Comparison of ENCODE assay signal across 8 cellular contexts in genomic region chr17:2336215-2337151, GRCh38. TPM values are rescaled to one million over a fixed set of nuclear protein-coding genes. Genes with fewer than 3 reads are reported as not detected.
DNase-seq lines count a peak whose midpoint lies in the region; ATAC-seq and TF ChIP-seq lines count a peak whose summit lies in the region.

TSR1 (minus strand) TSS chr17:2336457; CDS start chr17:2336427, 30 bp downstream.

- DNase-seq in AG09319 (ENCODE audit: extremely low read depth, low read depth) (peak; percentile 67), NCI-H460 (ENCODE audit: extremely low read depth, low read depth) (peak; percentile 87), choroid plexus epithelial cell (ENCODE audit: low read depth) (peak; percentile 93), kidney tubule cell (ENCODE audit: low spot score) (peak; percentile 91)
- DNase-seq in activated CD4-positive, alpha-beta T cell treated with anti-CD3 and anti-CD28 coated beads for 36 hours, result peak; percentile 94
- DNase-seq in stimulated activated CD4-positive, alpha-beta T cell treated with anti-CD3 and anti-CD28 coated beads, Interleukin-1b, Interleukin-23, amount 100 ng/mL, for 24 hours (ENCODE audit: low read depth in 4 of 4, low spot score in 1 of 4), result peak; percentile 66 to 90 (median 82)

- peak within 1 kb of the TSS; percentile 99 for H3K27ac Mint-ChIP-seq in activated CD4-positive, alpha-beta T cell treated with anti-CD3 and anti-CD28 coated beads for 36 hours

- CTCF ChIA-PET in activated CD4-positive, alpha-beta T cell treated with anti-CD3 and anti-CD28 coated beads for 36 hours (lab: Charles Lee), result interaction anchor here (0.8 to 2.9 kb wide), 7 partner anchors 15 to 92 kb away, joined by 3 to 9 read pairs (median 4); no protein-coding TSS in a partner anchor

- intact Hi-C loops in activated CD4-positive, alpha-beta T cell treated with anti-CD3 and anti-CD28 coated beads for 36 hours (cut with DNase I, micrococcal nuclease), result loop anchor here (1.0 to 5.0 kb wide), 15 partner anchors 16 to 1301 kb away; partner anchors contain the start of genes MNT (in 2 of the 2), SMG6 (in 2 of the 2), SRR (in 2 of the 2) and CLUH (in 1 of the 2)

- no peaks in the 10 kb centered on the region for H3K9me3 Mint-ChIP-seq in activated CD4-positive, alpha-beta T cell treated with anti-CD3 and anti-CD28 coated beads for 36 hours (ENCODE audit: low read depth)

- peaks cover 14% of the 10 kb centered on the region for H3K4me1 Mint-ChIP-seq in activated CD4-positive, alpha-beta T cell treated with anti-CD3 and anti-CD28 coated beads for 36 hours

- no peak within 1 kb of the TSS for H3K4me3 Mint-ChIP-seq in activated CD4-positive, alpha-beta T cell treated with anti-CD3 and anti-CD28 coated beads for 36 hours

- H3K27me3 Mint-ChIP-seq in activated CD4-positive, alpha-beta T cell treated with anti-CD3 and anti-CD28 coated beads for 36 hours, result no peaks in the 10 kb centered on the region

- H3K4me3 ChIP-seq in choroid plexus epithelial cell (ENCODE audit: low read depth, low read length), result peak within 1 kb of the TSS; percentile 71

- TF ChIP-seq CTCF in AG09319 (IDR thresholded peaks at IDR 0.05; ENCODE audit: low read depth, low read length) (peak; percentile 45), choroid plexus epithelial cell (conservative IDR thresholded peaks at IDR 0.05; ENCODE audit: low read depth, low read length) (peak; percentile 38)

- no peaks in the 10 kb centered on the region for H3K36me3 Mint-ChIP-seq in activated CD4-positive, alpha-beta T cell treated with anti-CD3 and anti-CD28 coated beads for 36 hours (ENCODE audit: low read depth)

- ATAC-seq in GM18907 (IDR thresholded peaks at IDR 0.05; ENCODE audit: unreplicated experiment) (peak; percentile 84), HG03175 (IDR thresholded peaks at IDR 0.05; ENCODE audit: unreplicated experiment) (peak; percentile 86)
- peak; percentile 93 for ATAC-seq in activated CD4-positive, alpha-beta T cell treated with anti-CD3 and anti-CD28 coated beads for 36 hours

- POLR2A ChIA-PET in activated CD4-positive, alpha-beta T cell treated with anti-CD3 and anti-CD28 coated beads for 36 hours (lab: Charles Lee), result interaction anchor here (0.5 to 3.2 kb wide), 9 partner anchors 15 to 304 kb away, joined by 3 to 16 read pairs (median 3); partner anchors contain the start of genes SMG6 and SRR

RNA-seq across cellular contexts. Expression of gene TSR1, which starts in this region (rescaled TPM):
- total RNA-seq in NCI-H460 (2014; rRNA removed; shearing (Covaris generic)), result 39.9 and 50.1 TPM in 2 replicates
- polyA plus RNA-seq in NCI-H460 (2014; cell fraction: nucleus; rRNA removed), result 100 and 115 TPM in 2 replicates
- total RNA-seq in activated CD4-positive, alpha-beta T cell treated with anti-CD3 and anti-CD28 coated beads for 36 hours, result 10 to 100 TPM; 59.3 to 77.0 TPM

Comparison
In these comparisons a context has a peak if more than half of its experiments do, and no peak if none do; other contexts are left out.
1. Peak in every context shown above with its lines: DNase-seq, ATAC-seq and H3K4me3 ChIP-seq.